ENCODE assay signal across 8 cellular contexts in genomic region chr1:155978973-155979429, GRCh38.
A peak's percentile ranks its signal among the peaks of the same experiment; 100 is the strongest.
DNase-seq lines count a peak whose midpoint lies in the region; ATAC-seq and TF ChIP-seq lines count a peak whose summit lies in the region.

No MANE protein-coding gene starts in this region.

- H3K27ac ChIP-seq in epithelial cell of prostate: peak overlapping the region; percentile 97

- no peaks in the 10 kb centered on the region for H3K9me3 Mint-ChIP-seq in nephron

- H3K27me3 Mint-ChIP-seq in nephron (ENCODE audit: low read depth): peaks cover 4% of the 10 kb centered on the region

- H3K4me1 Mint-ChIP-seq in nephron: peaks cover 79% of the 10 kb centered on the region

- ATAC-seq in HG03095 (IDR thresholded peaks at IDR 0.05; ENCODE audit: unreplicated experiment) (no peak), HG03139 (IDR thresholded peaks at IDR 0.05; ENCODE audit: unreplicated experiment) (no peak)

- no peak for TF ChIP-seq CTCF in nephron (IDR thresholded peaks at IDR 0.05; ENCODE audit: unreplicated experiment in 3 of 3)

- peak; percentile 68 for DNase-seq in activated CD8-positive, alpha-beta memory T cell treated with anti-CD3 and anti-CD28 coated beads for 24 hours
- DNase-seq in activated CD8-positive, alpha-beta memory T cell treated with anti-CD3 and anti-CD28 coated beads, Interleukin-2, amount 50 U/mL, for 4 hours: no peak
- peak; percentile 29 for DNase-seq in SKM-1 (lab: John Stamatoyannopoulos, UW; ENCODE audit: unreplicated experiment)
- DNase-seq in epithelial cell of prostate (ENCODE audit: low read depth, low spot score): no peak
- no peak for DNase-seq in NCI-H2227 (lab: John Stamatoyannopoulos, UW; ENCODE audit: unreplicated experiment)

- peak overlapping the region; percentile 92 to 95 (median 95) for H3K4me3 Mint-ChIP-seq in nephron

- no peaks in the 10 kb centered on the region for H3K36me3 Mint-ChIP-seq in nephron (ENCODE audit: low read depth)

- peak overlapping the region; percentile 95 to 96 (median 96) for H3K27ac Mint-ChIP-seq in nephron

Comparison
In these comparisons a context has a peak if more than half of its experiments do, and no peak if none do; other contexts are left out.
1. DNase-seq: peak in activated CD8-positive, alpha-beta memory T cell treated with anti-CD3 and anti-CD28 coated beads for 24 hours (single experiment) and SKM-1 (single experiment); none in activated CD8-positive, alpha-beta memory T cell treated with anti-CD3 and anti-CD28 coated beads, Interleukin-2, amount 50 U/mL, for 4 hours (single experiment), epithelial cell of prostate (single experiment) and NCI-H2227 (single experiment).